ENCODE assay signal across 15 cellular contexts in genomic region chr2:234512884-234513669, GRCh38. TPM values are rescaled to one million over a fixed set of nuclear protein-coding genes. Genes with fewer than 3 reads are reported as not detected.
DNase-seq lines count a peak whose midpoint lies in the region; ATAC-seq and TF ChIP-seq lines count a peak whose summit lies in the region.
"Had no signal": no experiment of that assay in that cellular context is flagged by ENCODE, and none has a peak within 500 bp of the region (broad histone marks: within the 10 kb centered on the region; RNA-seq: fewer than 3 reads in every experiment).

No MANE protein-coding gene starts in this region.

- no peak for ATAC-seq in GM19455 (IDR thresholded peaks at IDR 0.05; ENCODE audit: unreplicated experiment)
- no peak for ATAC-seq in gastrocnemius medialis
- no peak for ATAC-seq in HG03565 (IDR thresholded peaks at IDR 0.05; ENCODE audit: unreplicated experiment)
- ATAC-seq: effector memory CD8-positive, alpha-beta T cell; mucosa of descending colon; stimulated activated effector memory CD8-positive, alpha-beta T cell treated with anti-CD3 and anti-CD28 coated beads, Interleukin-12 subunit alpha, Interleukin-12 subunit beta, amount 100 ng/mL, for 72 hours had no signal

- no peak for TF ChIP-seq POLR2A in gastrocnemius medialis (IDR thresholded peaks at IDR 0.05)

- H3K4me3 ChIP-seq in SJCRH30 (no peak overlapping the region), gastrocnemius medialis (no peak overlapping the region)
- H3K4me3 ChIP-seq: cardiac muscle cell, mucosa of descending colon, tibial artery had no signal

- DNase-seq in DMS 273 treated with DMSO at 0.1 percent for 48 hours (lab: John Stamatoyannopoulos, UW): peak; percentile 65
- peak; percentile 18 to 98 (median 90) for DNase-seq in NCI-H1417 (lab: John Stamatoyannopoulos, UW)
- peak; percentile 17 to 45 for DNase-seq in SJCRH30
- DNase-seq in glutamatergic neuron: peak; percentile 60
- no peak for DNase-seq in gastrocnemius medialis
- no peak for DNase-seq in MV-4-11 (lab: John Stamatoyannopoulos, UW)
- DNase-seq: effector memory CD8-positive, alpha-beta T cell; mucosa of descending colon; occipital lobe; tibial artery had no signal

- H3K36me3 Mint-ChIP-seq in glutamatergic neuron (ENCODE audit: unreplicated experiment): no peaks in the 10 kb centered on the region
- H3K36me3 Mint-ChIP-seq: activated naive CD4-positive, alpha-beta T cell treated with anti-CD3 and anti-CD28 coated beads, Interleukin-2, amount 50 U/mL, for 72 hours; stimulated activated effector memory CD8-positive, alpha-beta T cell treated with anti-CD3 and anti-CD28 coated beads, Interleukin-12 subunit alpha, Interleukin-12 subunit beta, amount 100 ng/mL, for 72 hours had no signal

- peaks cover 8% of the 10 kb centered on the region for H3K27me3 Mint-ChIP-seq in glutamatergic neuron (ENCODE audit: unreplicated experiment)
- H3K27me3 Mint-ChIP-seq: effector memory CD8-positive, alpha-beta T cell had no signal

- peaks cover 6% of the 10 kb centered on the region for H3K9me3 Mint-ChIP-seq in glutamatergic neuron (ENCODE audit: unreplicated experiment)
- H3K9me3 Mint-ChIP-seq: activated naive CD4-positive, alpha-beta T cell treated with anti-CD3 and anti-CD28 coated beads, Interleukin-2, amount 50 U/mL, for 72 hours; effector memory CD8-positive, alpha-beta T cell; stimulated activated effector memory CD8-positive, alpha-beta T cell treated with anti-CD3 and anti-CD28 coated beads, Interleukin-12 subunit alpha, Interleukin-12 subunit beta, amount 100 ng/mL, for 72 hours had no signal

- no peak for TF ChIP-seq CTCF in glutamatergic neuron (IDR thresholded peaks at IDR 0.05; ENCODE audit: partially characterized antibody, unreplicated experiment)
- no peak for TF ChIP-seq CTCF in gastrocnemius medialis (IDR thresholded peaks at IDR 0.05 in 4 of 5, conservative IDR thresholded peaks at IDR 0.05 in 1 of 5)

- intact Hi-C loops in gastrocnemius medialis (cut with DNase I; ENCODE audit: low total_unique reads): no loop called here

- no peaks in the 10 kb centered on the region for H3K4me1 ChIP-seq in SJCRH30
- no peaks in the 10 kb centered on the region for H3K4me1 ChIP-seq in gastrocnemius medialis
- H3K4me1 ChIP-seq: tibial artery had no signal

- H3K4me1 Mint-ChIP-seq in glutamatergic neuron (ENCODE audit: low read depth, unreplicated experiment): peaks cover 3% of the 10 kb centered on the region

- no peaks in the 10 kb centered on the region for H3K27me3 ChIP-seq in SJCRH30
- no peaks in the 10 kb centered on the region for H3K27me3 ChIP-seq in gastrocnemius medialis

- peak overlapping the region; percentile 36 for H3K4me3 Mint-ChIP-seq in glutamatergic neuron (ENCODE audit: unreplicated experiment)
- H3K4me3 Mint-ChIP-seq: effector memory CD8-positive, alpha-beta T cell; stimulated activated effector memory CD8-positive, alpha-beta T cell treated with anti-CD3 and anti-CD28 coated beads, Interleukin-12 subunit alpha, Interleukin-12 subunit beta, amount 100 ng/mL, for 72 hours had no signal

- in situ Hi-C loops in gastrocnemius medialis (cut with MboI; ENCODE audit: low sequenced_read_pairs in 4 of 4): no loop called here

- H3K27ac ChIP-seq in SJCRH30 (no peak overlapping the region), gastrocnemius medialis (no peak overlapping the region)
- H3K27ac ChIP-seq: cardiac muscle cell, tibial artery had no signal

- H3K9me3 ChIP-seq in SJCRH30 (replicated peaks): no peaks in the 10 kb centered on the region
- H3K9me3 ChIP-seq in gastrocnemius medialis: no peaks in the 10 kb centered on the region
- H3K9me3 ChIP-seq: mucosa of descending colon, tibial artery had no signal

- H3K27ac Mint-ChIP-seq in glutamatergic neuron (ENCODE audit: unreplicated experiment): no peak overlapping the region
- H3K27ac Mint-ChIP-seq: activated naive CD4-positive, alpha-beta T cell treated with anti-CD3 and anti-CD28 coated beads, Interleukin-2, amount 50 U/mL, for 72 hours; effector memory CD8-positive, alpha-beta T cell; stimulated activated effector memory CD8-positive, alpha-beta T cell treated with anti-CD3 and anti-CD28 coated beads, Interleukin-12 subunit alpha, Interleukin-12 subunit beta, amount 100 ng/mL, for 72 hours had no signal

- H3K36me3 ChIP-seq in SJCRH30: no peaks in the 10 kb centered on the region
- H3K36me3 ChIP-seq in gastrocnemius medialis: no peaks in the 10 kb centered on the region
- H3K36me3 ChIP-seq: cardiac muscle cell, tibial artery had no signal

RNA-seq across cellular contexts. Expression of gene ARL4C, which starts 16.2 kb away (rescaled TPM):
- total RNA-seq in SJCRH30 (2014; rRNA removed; shearing (Covaris generic)): 12.2 and 13.0 TPM in 2 replicates
- total RNA-seq in glutamatergic neuron (ENCODE audit: unreplicated experiment): 23.2 TPM
- 1 to 10 TPM in 1 of 4 donors, under 1 TPM in 3; 0.32 to 3.6 (median 0.46) TPM for total RNA-seq in gastrocnemius medialis

Comparison
In these comparisons a context has a peak if more than half of its experiments do, and no peak if none do; other contexts are left out.
1. DNase-seq: peak in DMS 273 treated with DMSO at 0.1 percent for 48 hours (single experiment), NCI-H1417 (3 of 3), SJCRH30 (2 of 2) and glutamatergic neuron (single experiment); none in gastrocnemius medialis (0 of 2) and MV-4-11 (single experiment).